In the genomic region with DNA sequence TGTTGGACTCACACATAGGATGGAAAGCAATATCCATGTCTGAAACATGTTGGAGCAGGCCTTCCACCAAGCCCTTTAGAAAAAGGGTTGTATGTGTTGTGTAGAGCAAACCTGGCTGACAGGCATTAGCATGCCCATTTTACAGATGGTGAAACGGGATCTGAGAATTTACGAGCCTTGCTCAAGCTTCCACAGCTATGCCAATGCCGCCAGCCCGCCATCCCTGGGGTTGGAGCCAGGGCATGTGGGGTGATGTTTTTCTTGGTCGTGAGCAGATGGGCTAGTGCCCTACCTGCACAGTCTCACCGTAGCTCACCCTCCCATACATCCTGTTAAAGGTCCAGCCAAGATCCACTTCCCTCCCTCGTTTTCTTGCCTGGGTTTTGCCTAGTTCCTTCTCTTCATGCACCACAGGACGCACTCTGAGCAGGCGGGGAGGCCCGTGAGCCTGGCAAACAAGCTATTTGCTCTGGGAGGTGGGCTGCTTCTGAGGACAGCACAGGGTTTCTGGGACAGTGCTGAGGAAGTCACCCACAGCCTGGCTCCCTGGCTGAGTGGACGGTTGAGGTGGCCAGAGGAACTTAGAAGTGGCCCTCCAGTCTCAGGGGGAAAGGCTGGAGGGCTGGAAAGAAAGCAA, we compare ENCODE assay signal across 12 cellular contexts.
DNase-seq lines count a peak whose midpoint lies in the region; ATAC-seq, FAIRE-seq and TF ChIP-seq lines count a peak whose summit lies in the region.
"Had no signal": no experiment of that assay in that cellular context is flagged by ENCODE, and none has a peak within 500 bp of the region (broad histone marks: within the 10 kb centered on the region; RNA-seq: fewer than 3 reads in every experiment).

No MANE protein-coding gene starts in this region.

- no peak overlapping the region for H3K4me2 ChIP-seq in MM.1S (ENCODE audit: low read depth, low read length)

- intact Hi-C loops in CD14-positive monocyte (cut with micrococcal nuclease), result no loop called here

- peak overlapping the region; percentile 97; the same call in 1 of the 2 replicates for H3K27ac ChIP-seq in MM.1S (ENCODE audit: low read length)
- H3K27ac ChIP-seq in thoracic aorta, result peak overlapping the region; percentile 49 to 86

- H3K9me3 Mint-ChIP-seq in memory B cell (peaks cover 6% of the 10 kb centered on the region), CD14-positive monocyte (peaks cover 0 to 5% (median 3%) of the 10 kb centered on the region in 7 donors)

- no peaks in the 10 kb centered on the region for H3K36me3 ChIP-seq in MM.1S (replicated peaks; ENCODE audit: insufficient read depth, low read length)
- no peaks in the 10 kb centered on the region for H3K36me3 ChIP-seq in bronchial epithelial cell (ENCODE audit: control insufficient read depth, insufficient read depth, low read length)
- H3K36me3 ChIP-seq in thoracic aorta, result no peaks in the 10 kb centered on the region
- H3K36me3 ChIP-seq: ovary had no signal

- H3K4me3 Mint-ChIP-seq in memory B cell (no peak overlapping the region), CD14-positive monocyte (no peak overlapping the region)
- H3K4me3 Mint-ChIP-seq: activated CD8-positive, alpha-beta memory T cell treated with anti-CD3 and anti-CD28 coated beads, Interleukin-2, amount 10 ng/mL, durations not matched to agents 7 days and 5 days had no signal

- H3K36me3 Mint-ChIP-seq in memory B cell (peaks cover 4% of the 10 kb centered on the region), CD14-positive monocyte (no peaks in the 10 kb centered on the region)
- H3K36me3 Mint-ChIP-seq: activated CD8-positive, alpha-beta memory T cell treated with anti-CD3 and anti-CD28 coated beads, Interleukin-2, amount 10 ng/mL, durations not matched to agents 7 days and 5 days had no signal

- H3K79me2 ChIP-seq in MM.1S (ENCODE audit: low read length), result no peaks in the 10 kb centered on the region

- H4K20me1 ChIP-seq in MM.1S (ENCODE audit: insufficient read depth, low read length), result no peaks in the 10 kb centered on the region

- ATAC-seq in memory B cell (ENCODE audit: low read depth), result no peak
- ATAC-seq in thoracic aorta (ENCODE audit: insufficient number of reproducible peaks, low FRiP score, low read depth), result peak; percentile 5
- ATAC-seq in HG03097 (IDR thresholded peaks at IDR 0.05; ENCODE audit: low FRiP score, unreplicated experiment), result no peak
- ATAC-seq: activated CD8-positive, alpha-beta memory T cell treated with anti-CD3 and anti-CD28 coated beads, Interleukin-2, amount 10 ng/mL, durations not matched to agents 7 days and 5 days had no signal

- H3K9me2 ChIP-seq in MM.1S (replicated peaks; ENCODE audit: insufficient read depth, low read length), result no peaks in the 10 kb centered on the region

- H3K9ac ChIP-seq in MM.1S (ENCODE audit: low read length), result no peak overlapping the region

- H3K27me3 Mint-ChIP-seq in memory B cell (peaks cover 9% of the 10 kb centered on the region), CD14-positive monocyte (ENCODE audit: low read depth in 3 of 3) (peaks cover 11 to 25% (median 20%) of the 10 kb centered on the region in 3 donors)

- H3K9me3 ChIP-seq in MM.1S (replicated peaks; ENCODE audit: insufficient read depth, low read length) (no peaks in the 10 kb centered on the region), thoracic aorta (no peaks in the 10 kb centered on the region)
- H3K9me3 ChIP-seq: ovary had no signal

- DNase-seq in MM.1S (no peak), bronchial epithelial cell (ENCODE audit: low read depth) (peak; percentile 74), memory B cell (ENCODE audit: low spot score in 2 of 2) (no peak), thoracic aorta (ENCODE audit: low spot score) (no peak), COLO668 (lab: John Stamatoyannopoulos, UW; ENCODE audit: unreplicated experiment) (no peak), CD14-positive monocyte (ENCODE audit: low spot score) (no peak)
- DNase-seq in stimulated activated CD4-positive, alpha-beta T cell treated with anti-CD3 and anti-CD28 coated beads, Interleukin-2, amount 100 ng/mL, for 24 hours, result no peak
- DNase-seq: activated CD8-positive, alpha-beta memory T cell treated with anti-CD3 and anti-CD28 coated beads, Interleukin-2, amount 10 ng/mL, durations not matched to agents 7 days and 5 days; NCI-H187 treated with DMSO at 0.1 percent for 48 hours had no signal

- FAIRE-seq in bronchial epithelial cell (lab: Jason Lieb, UNC), result peak; percentile 72
- FAIRE-seq: endothelial cell of umbilical vein had no signal

- no peak overlapping the region for H2AFZ ChIP-seq in MM.1S (ENCODE audit: low read length)

- H3K27me3 ChIP-seq in MM.1S (replicated peaks; ENCODE audit: insufficient read depth, low read length) (no peaks in the 10 kb centered on the region), bronchial epithelial cell (ENCODE audit: control insufficient read depth, insufficient read depth, low read length) (no peaks in the 10 kb centered on the region), thoracic aorta (replicated peaks; ENCODE audit: insufficient read depth) (no peaks in the 10 kb centered on the region)
- H3K27me3 ChIP-seq: ovary had no signal

- H3K27ac Mint-ChIP-seq in memory B cell, result peak overlapping the region; percentile 86
- H3K27ac Mint-ChIP-seq in CD14-positive monocyte, result no peak overlapping the region
- H3K27ac Mint-ChIP-seq: activated CD8-positive, alpha-beta memory T cell treated with anti-CD3 and anti-CD28 coated beads, Interleukin-2, amount 10 ng/mL, durations not matched to agents 7 days and 5 days had no signal

- TF ChIP-seq CTCF in MM.1S (IDR thresholded peaks at IDR 0.05; ENCODE audit: low read length), result no peak
- TF ChIP-seq CTCF in bronchial epithelial cell (IDR thresholded peaks at IDR 0.05; ENCODE audit: insufficient read depth, low read length, severe bottlenecking), result no peak
- no peak for TF ChIP-seq CTCF in thoracic aorta (IDR thresholded peaks at IDR 0.05)
- no peak for TF ChIP-seq CTCF in CD14-positive monocyte (IDR thresholded peaks at IDR 0.05)

- H3K4me1 ChIP-seq in MM.1S (ENCODE audit: low read length) (peaks cover 20% of the 10 kb centered on the region), thoracic aorta (ENCODE audit: control insufficient read depth in 1 of 2, low read depth in 2 of 2) (peaks cover 14 to 24% of the 10 kb centered on the region in 2 donors)

- H3K4me3 ChIP-seq in MM.1S (ENCODE audit: low read length) (no peak overlapping the region), bronchial epithelial cell (ENCODE audit: low read depth, low read length) (no peak overlapping the region), thoracic aorta (no peak overlapping the region)
- H3K4me3 ChIP-seq: ovary had no signal

- H3K4me1 Mint-ChIP-seq in memory B cell (peaks cover 34% of the 10 kb centered on the region), CD14-positive monocyte (peaks cover 5% of the 10 kb centered on the region)
- H3K4me1 Mint-ChIP-seq: activated CD8-positive, alpha-beta memory T cell treated with anti-CD3 and anti-CD28 coated beads, Interleukin-2, amount 10 ng/mL, durations not matched to agents 7 days and 5 days had no signal

- H3F3A ChIP-seq in MM.1S (ENCODE audit: insufficient read depth, low read length), result peaks cover 20% of the 10 kb centered on the region
